In genomic region chr9:98249774-98250173, GRCh38 we compare ENCODE assay signal across 2 cellular contexts.
TF ChIP-seq lines count a peak whose summit lies in the region.

No MANE protein-coding gene starts in this region.

TF ChIP-seq in K562, 482 proteins besides CTCF, POLR2A, EP300 and RAD21 (continues in another document):
- TF ChIP-seq POLR2AphosphoS5 (IDR thresholded peaks at IDR 0.05; ENCODE audit: control insufficient read depth, insufficient read depth, low read depth, low read length) (no peak), ZNF407 (IDR thresholded peaks at IDR 0.05; ENCODE audit: low read depth) (no peak), NCOA1 (IDR thresholded peaks at IDR 0.05; ENCODE audit: low read depth) (no peak), SNAPC5 (CRISPR knock-in tag; IDR thresholded peaks at IDR 0.05) (no peak), ZNF23 (CRISPR knock-in tag; IDR thresholded peaks at IDR 0.05) (no peak), ATF2 (CRISPR knock-in tag; IDR thresholded peaks at IDR 0.05) (no peak), TOE1 (IDR thresholded peaks at IDR 0.05; ENCODE audit: borderline replicate concordance) (no peak), TOE1 (CRISPR knock-in tag; IDR thresholded peaks at IDR 0.05; ENCODE audit: borderline replicate concordance, low read depth) (no peak), SP1 (CRISPR knock-in tag; IDR thresholded peaks at IDR 0.05) (no peak), SIX5 (IDR thresholded peaks at IDR 0.05; ENCODE audit: borderline replicate concordance in 1 of 2, insufficient read depth in 1 of 2, low read depth in 1 of 2, low read length in 2 of 2) (no peak), E4F1 (CRISPR knock-in tag; IDR thresholded peaks at IDR 0.05; ENCODE audit: borderline replicate concordance) (no peak), FOXA1 (IDR thresholded peaks at IDR 0.05; ENCODE audit: borderline replicate concordance) (no peak)

TF ChIP-seq in GM23338, 12 proteins besides CTCF, POLR2A, EP300 and RAD21:
- TF ChIP-seq JUNB (IDR thresholded peaks at IDR 0.05; ENCODE audit: unreplicated experiment) (no peak), REST (IDR thresholded peaks at IDR 0.05; ENCODE audit: unreplicated experiment) (no peak), POLR2AphosphoS5 (IDR thresholded peaks at IDR 0.05; ENCODE audit: low read depth) (no peak), CREB1 (CRISPR knock-in tag; IDR thresholded peaks at IDR 0.05; ENCODE audit: low read depth) (no peak), ZNF331 (CRISPR knock-in tag; IDR thresholded peaks at IDR 0.05; ENCODE audit: low read depth) (no peak), EZH2 (IDR thresholded peaks at IDR 0.05; ENCODE audit: low read depth, unreplicated experiment) (no peak), NANOG (IDR thresholded peaks at IDR 0.05; ENCODE audit: borderline replicate concordance) (no peak), ZNF462 (CRISPR knock-in tag; IDR thresholded peaks at IDR 0.05) (no peak), EZH2phosphoT487 (IDR thresholded peaks at IDR 0.05; ENCODE audit: unreplicated experiment) (no peak), STAT1 (IDR thresholded peaks at IDR 0.05; ENCODE audit: unreplicated experiment) (no peak), ETS1 (IDR thresholded peaks at IDR 0.05) (no peak), ZNF114 (CRISPR knock-in tag; IDR thresholded peaks at IDR 0.05) (no peak)
